1 cellular context compared by ENCODE assay signal in genomic region chr6:116370717-116371383, GRCh38.
TF ChIP-seq lines count a peak whose summit lies in the region.

Gene DSE (plus strand): TSS chr6:116370947. CDS start chr6:116399251, 28,304 bp downstream.

TF ChIP-seq in GM23338, 12 proteins besides CTCF, POLR2A, EP300 and RAD21 (continued from another document):
- TF ChIP-seq, protein P1, sequence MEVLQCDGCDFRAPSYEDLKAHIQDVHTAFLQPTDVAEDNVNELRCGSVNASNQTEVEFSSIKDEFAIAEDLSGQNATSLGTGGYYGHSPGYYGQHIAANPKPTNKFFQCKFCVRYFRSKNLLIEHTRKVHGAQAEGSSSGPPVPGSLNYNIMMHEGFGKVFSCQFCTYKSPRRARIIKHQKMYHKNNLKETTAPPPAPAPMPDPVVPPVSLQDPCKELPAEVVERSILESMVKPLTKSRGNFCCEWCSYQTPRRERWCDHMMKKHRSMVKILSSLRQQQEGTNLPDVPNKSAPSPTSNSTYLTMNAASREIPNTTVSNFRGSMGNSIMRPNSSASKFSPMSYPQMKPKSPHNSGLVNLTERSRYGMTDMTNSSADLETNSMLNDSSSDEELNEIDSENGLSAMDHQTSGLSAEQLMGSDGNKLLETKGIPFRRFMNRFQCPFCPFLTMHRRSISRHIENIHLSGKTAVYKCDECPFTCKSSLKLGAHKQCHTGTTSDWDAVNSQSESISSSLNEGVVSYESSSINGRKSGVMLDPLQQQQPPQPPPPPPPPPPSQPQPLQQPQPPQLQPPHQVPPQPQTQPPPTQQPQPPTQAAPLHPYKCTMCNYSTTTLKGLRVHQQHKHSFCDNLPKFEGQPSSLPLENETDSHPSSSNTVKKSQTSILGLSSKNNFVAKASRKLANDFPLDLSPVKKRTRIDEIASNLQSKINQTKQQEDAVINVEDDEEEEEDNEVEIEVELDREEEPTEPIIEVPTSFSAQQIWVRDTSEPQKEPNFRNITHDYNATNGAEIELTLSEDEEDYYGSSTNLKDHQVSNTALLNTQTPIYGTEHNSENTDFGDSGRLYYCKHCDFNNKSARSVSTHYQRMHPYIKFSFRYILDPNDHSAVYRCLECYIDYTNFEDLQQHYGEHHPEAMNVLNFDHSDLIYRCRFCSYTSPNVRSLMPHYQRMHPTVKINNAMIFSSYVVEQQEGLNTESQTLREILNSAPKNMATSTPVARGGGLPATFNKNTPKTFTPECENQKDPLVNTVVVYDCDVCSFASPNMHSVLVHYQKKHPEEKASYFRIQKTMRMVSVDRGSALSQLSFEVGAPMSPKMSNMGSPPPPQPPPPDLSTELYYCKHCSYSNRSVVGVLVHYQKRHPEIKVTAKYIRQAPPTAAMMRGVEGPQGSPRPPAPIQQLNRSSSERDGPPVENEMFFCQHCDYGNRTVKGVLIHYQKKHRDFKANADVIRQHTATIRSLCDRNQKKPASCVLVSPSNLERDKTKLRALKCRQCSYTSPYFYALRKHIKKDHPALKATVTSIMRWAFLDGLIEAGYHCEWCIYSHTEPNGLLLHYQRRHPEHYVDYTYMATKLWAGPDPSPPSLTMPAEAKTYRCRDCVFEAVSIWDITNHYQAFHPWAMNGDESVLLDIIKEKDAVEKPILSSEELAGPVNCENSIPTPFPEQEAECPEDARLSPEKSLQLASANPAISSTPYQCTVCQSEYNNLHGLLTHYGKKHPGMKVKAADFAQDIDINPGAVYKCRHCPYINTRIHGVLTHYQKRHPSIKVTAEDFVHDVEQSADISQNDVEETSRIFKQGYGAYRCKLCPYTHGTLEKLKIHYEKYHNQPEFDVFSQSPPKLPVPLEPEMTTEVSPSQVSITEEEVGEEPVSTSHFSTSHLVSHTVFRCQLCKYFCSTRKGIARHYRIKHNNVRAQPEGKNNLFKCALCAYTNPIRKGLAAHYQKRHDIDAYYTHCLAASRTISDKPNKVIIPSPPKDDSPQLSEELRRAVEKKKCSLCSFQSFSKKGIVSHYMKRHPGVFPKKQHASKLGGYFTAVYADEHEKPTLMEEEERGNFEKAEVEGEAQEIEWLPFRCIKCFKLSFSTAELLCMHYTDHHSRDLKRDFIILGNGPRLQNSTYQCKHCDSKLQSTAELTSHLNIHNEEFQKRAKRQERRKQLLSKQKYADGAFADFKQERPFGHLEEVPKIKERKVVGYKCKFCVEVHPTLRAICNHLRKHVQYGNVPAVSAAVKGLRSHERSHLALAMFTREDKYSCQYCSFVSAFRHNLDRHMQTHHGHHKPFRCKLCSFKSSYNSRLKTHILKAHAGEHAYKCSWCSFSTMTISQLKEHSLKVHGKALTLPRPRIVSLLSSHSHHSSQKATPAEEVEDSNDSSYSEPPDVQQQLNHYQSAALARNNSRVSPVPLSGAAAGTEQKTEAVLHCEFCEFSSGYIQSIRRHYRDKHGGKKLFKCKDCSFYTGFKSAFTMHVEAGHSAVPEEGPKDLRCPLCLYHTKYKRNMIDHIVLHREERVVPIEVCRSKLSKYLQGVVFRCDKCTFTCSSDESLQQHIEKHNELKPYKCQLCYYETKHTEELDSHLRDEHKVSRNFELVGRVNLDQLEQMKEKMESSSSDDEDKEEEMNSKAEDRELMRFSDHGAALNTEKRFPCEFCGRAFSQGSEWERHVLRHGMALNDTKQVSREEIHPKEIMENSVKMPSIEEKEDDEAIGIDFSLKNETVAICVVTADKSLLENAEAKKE (CRISPR knock-in tag; IDR thresholded peaks at IDR 0.05): no peak
- TF ChIP-seq ZNF114 (CRISPR knock-in tag; IDR thresholded peaks at IDR 0.05) (no peak), ZNF331 (CRISPR knock-in tag; IDR thresholded peaks at IDR 0.05; ENCODE audit: low read depth) (no peak)
